Comparison of ENCODE assay signal across 24 cellular contexts in genomic region chr3:142935963-142936362, GRCh38. TPM values are rescaled to one million over a fixed set of nuclear protein-coding genes. Genes with fewer than 3 reads are reported as not detected.
"Had no signal": no experiment of that assay in that cellular context is flagged by ENCODE, and none has a peak within 500 bp of the region (broad histone marks: within the 10 kb centered on the region; RNA-seq: fewer than 3 reads in every experiment).

No MANE protein-coding gene starts in this region.

- H3K4me1 ChIP-seq: SJSA1 had no signal

- H3K4me3 ChIP-seq: MG63, SJSA1, SK-N-MC had no signal

- H3K27me3 ChIP-seq: MG63 had no signal

- FAIRE-seq: HTR-8/SVneo, RCC 7860 had no signal

- H3K36me3 ChIP-seq: MG63, SJSA1 had no signal

- H3K27ac ChIP-seq: HL-60, SJSA1, SK-N-MC had no signal

- DNase-seq: KBM-7, MG63, NCI-H1092, NCI-H1105 treated with DMSO at 0.1 percent for 48 hours, NCI-H1417 treated with DMSO at 0.1 percent for 48 hours, NCI-H146, NCI-H1694 treated with DMSO at 0.1 percent for 48 hours, NCI-H1930, NCI-H2081 treated with DMSO at 0.1 percent for 48 hours, NCI-H2171, NCI-H226, NCI-H446, NCI-H510A, NCI-H524 treated with DMSO at 0.1 percent for 48 hours, NCI-H69, NCI-H774, Right ventricle myocardium superior, RPMI8226, SIG-M5 had no signal

- H3K9me3 ChIP-seq: MG63, SJSA1 had no signal

RNA-seq across cellular contexts. Expression of gene PAQR9, which starts 27.5 kb away (rescaled TPM):
- total RNA-seq: SJSA1 had no signal
